ENCODE assay signal across 8 cellular contexts in the genomic region with DNA sequence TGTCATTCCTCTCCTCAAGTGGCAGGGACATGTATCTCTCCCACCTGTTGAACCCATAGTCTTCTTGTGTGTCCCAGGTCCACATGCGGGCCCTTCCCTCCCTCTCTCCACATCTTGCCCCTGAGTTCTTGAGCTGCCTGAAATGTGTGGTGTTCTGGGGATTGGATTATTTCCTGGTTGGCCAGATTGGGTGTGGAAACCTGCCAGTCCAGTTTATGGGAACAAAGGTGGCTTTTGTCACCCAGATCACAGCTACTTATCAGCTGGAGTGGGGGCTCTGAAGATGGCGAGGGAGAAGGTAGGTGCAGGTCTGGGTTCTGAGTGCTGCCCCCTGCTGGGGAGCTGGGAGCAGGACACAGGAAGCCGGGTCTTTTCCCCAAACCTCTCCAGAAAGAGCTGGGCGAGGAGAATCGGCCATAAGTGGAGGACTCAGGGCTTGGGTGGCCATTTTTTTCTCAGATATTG. TPM values are rescaled to one million over a fixed set of nuclear protein-coding genes. Genes with fewer than 3 reads are reported as not detected.
A peak's percentile ranks its signal among the peaks of the same experiment; 100 is the strongest.
DNase-seq lines count a peak whose midpoint lies in the region; ATAC-seq and TF ChIP-seq lines count a peak whose summit lies in the region.

No MANE protein-coding gene starts in this region.

- H3K9me3 ChIP-seq in prostate gland, result no peaks in the 10 kb centered on the region

- WGBS in prostate gland, result 56% methylated on average over 5 of the region's 5 CpGs

- TF ChIP-seq POLR2A in erythroblast (IDR thresholded peaks at IDR 0.05; ENCODE audit: low read length), result no peak
- TF ChIP-seq POLR2A in prostate gland (IDR thresholded peaks at IDR 0.05), result no peak

- peak; percentile 71 for ATAC-seq in GM19043 (IDR thresholded peaks at IDR 0.05; ENCODE audit: low read depth, unreplicated experiment)

- no peaks in the 10 kb centered on the region for H3K27me3 ChIP-seq in prostate gland (replicated peaks; ENCODE audit: insufficient read depth)

- H3K36me3 ChIP-seq in prostate gland, result no peaks in the 10 kb centered on the region

- intact Hi-C loops in prostate gland (cut with DNase I), result no loop called here

- peak overlapping the region; percentile 2 to 33 for H3K27ac ChIP-seq in prostate gland

- H3K4me1 ChIP-seq in prostate gland (replicated peaks), result no peaks in the 10 kb centered on the region

- peak; percentile 36 for DNase-seq in CD1c-positive myeloid dendritic cell (ENCODE audit: extremely low spot score)
- peak; percentile 65 for DNase-seq in HuH-7.5 (ENCODE audit: low spot score)
- peak; percentile 30 to 32 for DNase-seq in activated CD4-positive, alpha-beta T cell treated with anti-CD3 and anti-CD28 coated beads, Interleukin-2, amount 50 U/mL, for 4 hours
- peak; percentile 35 to 56 for DNase-seq in erythroblast (lab: John Stamatoyannopoulos, UW)
- no peak for DNase-seq in prostate gland (ENCODE audit: low spot score)
- DNase-seq in GOT3 (lab: John Stamatoyannopoulos, UW), result no peak
- no peak for DNase-seq in GF-D8 (lab: John Stamatoyannopoulos, UW)

- TF ChIP-seq CTCF in prostate gland (IDR thresholded peaks at IDR 0.05), result peak in 3 of 4 experiments; percentile 27 to 54 (median 34)

- no peak overlapping the region for H3K4me3 ChIP-seq in prostate gland

RNA-seq across cellular contexts. Expression of a gene that starts 14.2 kb away (rescaled TPM):
- total RNA-seq in prostate gland, result 10 to 100 TPM in 1 of 2 donors, 1 to 10 TPM in 1; 6.9 to 10.7 TPM

RNA-seq across cellular contexts. Expression of a gene that starts 26.6 kb away (rescaled TPM):
- 1 to 10 TPM; 3.2 to 8.2 TPM for total RNA-seq in prostate gland

RNA-seq across cellular contexts. Expression of a gene that starts 43.5 kb away (rescaled TPM):
- total RNA-seq in prostate gland, result 10 to 100 TPM; 49.5 to 60.3 TPM

Comparison
In these comparisons a context has a peak if more than half of its experiments do, and no peak if none do; other contexts are left out.
1. DNase-seq: peak in CD1c-positive myeloid dendritic cell (single experiment), HuH-7.5 (single experiment), activated CD4-positive, alpha-beta T cell treated with anti-CD3 and anti-CD28 coated beads, Interleukin-2, amount 50 U/mL, for 4 hours (2 of 2) and erythroblast (2 of 2); none in prostate gland (single experiment), GOT3 (single experiment) and GF-D8 (single experiment).